In the genomic region with DNA sequence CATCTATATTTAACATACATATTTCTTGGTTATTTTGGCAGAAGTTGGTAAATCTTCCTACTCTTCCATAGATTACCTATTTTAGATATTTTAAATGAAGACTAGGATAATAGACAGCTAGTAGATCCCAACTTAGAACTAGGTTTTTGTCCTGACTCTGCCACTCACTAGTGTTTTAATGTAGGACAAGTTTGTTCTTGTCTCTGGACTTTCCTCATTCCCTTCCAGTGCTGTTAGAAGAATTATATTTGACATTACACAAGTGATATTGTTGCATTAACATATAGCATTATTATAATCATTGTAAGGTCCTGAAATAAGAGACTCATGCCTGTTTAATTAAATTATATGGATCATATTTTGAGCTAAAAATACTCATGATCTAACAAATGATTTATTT, we compare ENCODE assay signal across 28 cellular contexts. TPM values are rescaled to one million over a fixed set of nuclear protein-coding genes. Genes with fewer than 3 reads are reported as not detected.
"Had no signal": no experiment of that assay in that cellular context is flagged by ENCODE, and none has a peak within 500 bp of the region (broad histone marks: within the 10 kb centered on the region; RNA-seq: fewer than 3 reads in every experiment).

No MANE protein-coding gene starts in this region.

- H3K9ac ChIP-seq: KMS-11, SK-N-SH had no signal

- DNase-seq: Kasumi-1, MV-4-11, NCI-H1048, NCI-H1105, NCI-H1417, NCI-H1436 treated with DMSO at 0.1 percent for 48 hours, NCI-H1694 treated with DMSO at 0.1 percent for 48 hours, NCI-H1930, NCI-H2081, NCI-H2107, NCI-H2227 treated with DMSO at 0.1 percent for 48 hours, NCI-H446, NCI-H510A, NCI-H524 treated with DMSO at 0.1 percent for 48 hours, NCI-H69, NCI-H774, RPMI8226, SHP77, SK-N-SH, SW 1271, T-cell had no signal

- H3K9me2 ChIP-seq: SK-N-SH had no signal

- ATAC-seq: K562, T-cell had no signal

- H3K9me3 ChIP-seq: SK-N-SH had no signal

- H3K4me2 ChIP-seq: KMS-11, SK-N-SH had no signal

- H3K4me3 ChIP-seq: K562 had no signal

- FAIRE-seq: K562, RCC 7860 had no signal

- H3K27ac ChIP-seq: KMS-11 had no signal

RNA-seq across cellular contexts. Expression of a gene that starts 24.1 kb away (rescaled TPM):
- total RNA-seq: M059J, OCI-LY7, SK-MEL-5 had no signal
- polyA plus RNA-seq: IgD-negative memory B cell, SK-N-SH had no signal

RNA-seq across cellular contexts. Expression of a gene that starts 56.1 kb away (rescaled TPM):
- total RNA-seq: OCI-LY7, SK-MEL-5 had no signal
- polyA plus RNA-seq: IgD-negative memory B cell had no signal
